Comparison of ENCODE assay signal across 8 cellular contexts in genomic region chr3:196941846-196942225, GRCh38. TPM values are rescaled to one million over a fixed set of nuclear protein-coding genes. Genes with fewer than 3 reads are reported as not detected.
A peak's percentile ranks its signal among the peaks of the same experiment; 100 is the strongest.
DNase-seq lines count a peak whose midpoint lies in the region; ATAC-seq and TF ChIP-seq lines count a peak whose summit lies in the region.

No MANE protein-coding gene starts in this region.

- no peak for TF ChIP-seq EP300 in ovary (IDR thresholded peaks at IDR 0.05)

- H3K36me3 ChIP-seq in ACC112 (ENCODE audit: insufficient read depth, low read length) (peaks cover 22% of the 10 kb centered on the region), OCI-LY3 (replicated peaks; ENCODE audit: low read depth, low read length) (peaks cover 29% of the 10 kb centered on the region), ovary (no peaks in the 10 kb centered on the region), thyroid gland (peaks cover 22 to 23% of the 10 kb centered on the region in 2 donors)

- H3K27me3 ChIP-seq in ACC112 (ENCODE audit: insufficient read depth, low read length) = no peaks in the 10 kb centered on the region
- no peaks in the 10 kb centered on the region for H3K27me3 ChIP-seq in OCI-LY3 (ENCODE audit: low read depth, low read length)
- no peaks in the 10 kb centered on the region for H3K27me3 ChIP-seq in ovary
- H3K27me3 ChIP-seq in thyroid gland = no peaks in the 10 kb centered on the region

- intact Hi-C loops in activated T-helper 1 cell treated with anti-CD3 and anti-CD28 coated beads, Interleukin-12 subunit alpha, Interleukin-12 subunit beta, Interleukin-2, Interleukin-4 antibody, amounts not matched to agents 30 ng/mL and 10 ng/mL and 1 ng/mL, durations not matched to agents 14 hours and 24 hours and 36 hours (cut with micrococcal nuclease) = loop anchor here (1.0 to 5.0 kb wide), 10 partner anchors 27 to 510 kb away; partner anchors contain the start of genes CEP19, FBXO45, PIGX and RNF168
- intact Hi-C loops in ovary (cut with DNase I) = loop anchor here in 1 of 4 donors (5.0 kb wide), 1 partner anchor 75 kb away; the partner anchor contains the start of gene SENP5
- intact Hi-C loops in thyroid gland (cut with DNase I) = loop anchor here (2.0 kb wide), 1 partner anchor 73 kb away; no protein-coding TSS in a partner anchor

- no peak for TF ChIP-seq CTCF in OCI-LY3 (IDR thresholded peaks at IDR 0.05; ENCODE audit: low read depth, low read length)
- no peak for TF ChIP-seq CTCF in fibroblast of villous mesenchyme (IDR thresholded peaks at IDR 0.05; ENCODE audit: insufficient read depth, low read depth, low read length)
- no peak for TF ChIP-seq CTCF in ovary (IDR thresholded peaks at IDR 0.05)
- TF ChIP-seq CTCF in thyroid gland (IDR thresholded peaks at IDR 0.05) = no peak

- H3K9ac ChIP-seq in OCI-LY3 (ENCODE audit: low read length) = peak overlapping the region; percentile 94

- TF ChIP-seq POLR2A in ovary (IDR thresholded peaks at IDR 0.05) (no peak), thyroid gland (IDR thresholded peaks at IDR 0.05) (no peak)

- peak overlapping the region; percentile 97 for H3K27ac Mint-ChIP-seq in activated T-helper 1 cell treated with anti-CD3 and anti-CD28 coated beads, Interleukin-12 subunit alpha, Interleukin-12 subunit beta, Interleukin-2, Interleukin-4 antibody, amounts not matched to agents 30 ng/mL and 10 ng/mL and 1 ng/mL, durations not matched to agents 14 hours and 24 hours and 36 hours

- H3K36me3 Mint-ChIP-seq in activated T-helper 1 cell treated with anti-CD3 and anti-CD28 coated beads, Interleukin-12 subunit alpha, Interleukin-12 subunit beta, Interleukin-2, Interleukin-4 antibody, amounts not matched to agents 30 ng/mL and 10 ng/mL and 1 ng/mL, durations not matched to agents 14 hours and 24 hours and 36 hours (ENCODE audit: low read depth) = peaks cover 49% of the 10 kb centered on the region

- H3K4me1 Mint-ChIP-seq in activated T-helper 1 cell treated with anti-CD3 and anti-CD28 coated beads, Interleukin-12 subunit alpha, Interleukin-12 subunit beta, Interleukin-2, Interleukin-4 antibody, amounts not matched to agents 30 ng/mL and 10 ng/mL and 1 ng/mL, durations not matched to agents 14 hours and 24 hours and 36 hours (ENCODE audit: low read depth) = peaks cover 55% of the 10 kb centered on the region

- H3K4me2 ChIP-seq in OCI-LY3 (ENCODE audit: low read length) = peak overlapping the region; percentile 97

- peaks cover 2% of the 10 kb centered on the region for H3K27me3 Mint-ChIP-seq in activated T-helper 1 cell treated with anti-CD3 and anti-CD28 coated beads, Interleukin-12 subunit alpha, Interleukin-12 subunit beta, Interleukin-2, Interleukin-4 antibody, amounts not matched to agents 30 ng/mL and 10 ng/mL and 1 ng/mL, durations not matched to agents 14 hours and 24 hours and 36 hours (ENCODE audit: insufficient read depth)

- H2AFZ ChIP-seq in ACC112 (ENCODE audit: low read length, unreplicated experiment) (peak overlapping the region; percentile 27), OCI-LY3 (ENCODE audit: low read depth, low read length) (peak overlapping the region; percentile 84; the same call in 1 of the 2 replicates)

- 0 to 1% (median 1%) methylated on average over 28 of the region's 28 CpGs for WGBS in ovary, 3 donors
- 0 to 1% methylated on average over 11 to 27 of the region's 28 CpGs for WGBS in thyroid gland, 2 donors

- peak; percentile 51 for DNase-seq in activated T-helper 1 cell treated with anti-CD3 and anti-CD28 coated beads, Interleukin-12 subunit alpha, Interleukin-12 subunit beta, Interleukin-2, Interleukin-4 antibody, amounts not matched to agents 30 ng/mL and 10 ng/mL and 1 ng/mL, durations not matched to agents 14 hours and 24 hours and 36 hours (ENCODE audit: low spot score)
- DNase-seq in fibroblast of villous mesenchyme (ENCODE audit: low read depth) (peak; percentile 66), ovary (peak in 1 of 5 donors; percentile 41), thyroid gland (peak; percentile 43 to 54)

- peak overlapping the region; percentile 100 for H3K4me3 Mint-ChIP-seq in activated T-helper 1 cell treated with anti-CD3 and anti-CD28 coated beads, Interleukin-12 subunit alpha, Interleukin-12 subunit beta, Interleukin-2, Interleukin-4 antibody, amounts not matched to agents 30 ng/mL and 10 ng/mL and 1 ng/mL, durations not matched to agents 14 hours and 24 hours and 36 hours

- H3K9me3 ChIP-seq in OCI-LY3 (ENCODE audit: insufficient read depth, low read length) = no peaks in the 10 kb centered on the region
- no peaks in the 10 kb centered on the region for H3K9me3 ChIP-seq in ovary
- H3K9me3 ChIP-seq in thyroid gland = no peaks in the 10 kb centered on the region

- H3K79me2 ChIP-seq in ACC112 (ENCODE audit: control insufficient read depth, insufficient read depth, low read length, unreplicated experiment) (peaks cover 49% of the 10 kb centered on the region), OCI-LY3 (ENCODE audit: low read length) (peaks cover 69% of the 10 kb centered on the region)

- no peaks in the 10 kb centered on the region for H3K9me3 Mint-ChIP-seq in activated T-helper 1 cell treated with anti-CD3 and anti-CD28 coated beads, Interleukin-12 subunit alpha, Interleukin-12 subunit beta, Interleukin-2, Interleukin-4 antibody, amounts not matched to agents 30 ng/mL and 10 ng/mL and 1 ng/mL, durations not matched to agents 14 hours and 24 hours and 36 hours

- H3K27ac ChIP-seq in ACC112 (ENCODE audit: low read depth, low read length) (peak overlapping the region; percentile 93), OCI-LY3 (ENCODE audit: low read length) (peak overlapping the region; percentile 81), ovary (peak overlapping the region; percentile 42 to 82), thyroid gland (peak overlapping the region; percentile 51 to 79 (median 63))

- ATAC-seq in GM18520 (IDR thresholded peaks at IDR 0.05; ENCODE audit: unreplicated experiment) = peak; percentile 9
- ATAC-seq in HG03097 (IDR thresholded peaks at IDR 0.05; ENCODE audit: low FRiP score, unreplicated experiment) = peak; percentile 21

- H3K4me1 ChIP-seq in ACC112 (ENCODE audit: control insufficient read depth, insufficient read depth, low read length, unreplicated experiment) = peaks cover 15% of the 10 kb centered on the region
- peaks cover 23% of the 10 kb centered on the region for H3K4me1 ChIP-seq in OCI-LY3 (ENCODE audit: low read length)
- peaks cover 11% of the 10 kb centered on the region for H3K4me1 ChIP-seq in ovary (ENCODE audit: insufficient read depth)
- H3K4me1 ChIP-seq in thyroid gland = peaks cover 14 to 19% of the 10 kb centered on the region in 2 donors

- 0 out of 2 replicates have a peak, but pooled peaks cover 4% of the 10 kb centered on the region for H4K20me1 ChIP-seq in OCI-LY3 (ENCODE audit: insufficient read depth, low read length)

- peak overlapping the region; percentile 97 for H3K4me3 ChIP-seq in ACC112 (ENCODE audit: low read depth, low read length)
- H3K4me3 ChIP-seq in OCI-LY3 (ENCODE audit: low read length) = peak overlapping the region; percentile 93
- peak overlapping the region; percentile 99 for H3K4me3 ChIP-seq in fibroblast of villous mesenchyme (ENCODE audit: low read depth, low read length)
- peak overlapping the region; percentile 99 for H3K4me3 ChIP-seq in ovary
- peak overlapping the region; percentile 54 to 100 (median 96) for H3K4me3 ChIP-seq in thyroid gland (replicated peaks in 1 of 3)

RNA-seq across cellular contexts. Expression of gene NCBP2, which starts 0.5 kb away (rescaled TPM):
- total RNA-seq in activated T-helper 1 cell treated with anti-CD3 and anti-CD28 coated beads, Interleukin-12 subunit alpha, Interleukin-12 subunit beta, Interleukin-2, Interleukin-4 antibody, amounts not matched to agents 30 ng/mL and 10 ng/mL and 1 ng/mL, durations not matched to agents 14 hours and 24 hours and 36 hours = 102 and 111 TPM in 2 replicates
- total RNA-seq in fibroblast of villous mesenchyme = 41.2 and 57.9 TPM in 2 replicates
- total RNA-seq in ovary = 10 to 100 TPM; 17.4 to 64.7 (median 45.8) TPM
- 10 to 100 TPM; 41.6 to 53.7 TPM for polyA plus RNA-seq in ovary
- 10 to 100 TPM; 42.4 to 61.3 (median 53.6) TPM for total RNA-seq in thyroid gland

RNA-seq across cellular contexts. Expression of gene PIGZ, which starts 26.8 kb away (rescaled TPM):
- total RNA-seq in activated T-helper 1 cell treated with anti-CD3 and anti-CD28 coated beads, Interleukin-12 subunit alpha, Interleukin-12 subunit beta, Interleukin-2, Interleukin-4 antibody, amounts not matched to agents 30 ng/mL and 10 ng/mL and 1 ng/mL, durations not matched to agents 14 hours and 24 hours and 36 hours = 1.2 and 1.7 TPM in 2 replicates
- total RNA-seq in fibroblast of villous mesenchyme = 1.3 and 1.7 TPM in 2 replicates
- total RNA-seq in ovary = 1 to 10 TPM in 5 of 7 donors, under 1 TPM in 1, not detected in 1; 0.73 to 7.4 (median 1.5) TPM
- 1 to 10 TPM in 1 of 2 donors, under 1 TPM in 1; 0.45 to 1.8 TPM for polyA plus RNA-seq in ovary
- 1 to 10 TPM in 3 of 4 donors, under 1 TPM in 1; 0.46 to 9.5 (median 6.3) TPM for total RNA-seq in thyroid gland
